Comparison of ENCODE assay signal across 18 cellular contexts in genomic region chr2:37291680-37292079, GRCh38. TPM values are rescaled to one million over a fixed set of nuclear protein-coding genes. Genes with fewer than 3 reads are reported as not detected.
DNase-seq lines count a peak whose midpoint lies in the region; ATAC-seq, FAIRE-seq and TF ChIP-seq lines count a peak whose summit lies in the region.
"Had no signal": no experiment of that assay in that cellular context is flagged by ENCODE, and none has a peak within 500 bp of the region (broad histone marks: within the 10 kb centered on the region; RNA-seq: fewer than 3 reads in every experiment).

No MANE protein-coding gene starts in this region.

- SMC1A ChIA-PET in GM12878 (lab: Charles Lee; ENCODE audit: uncharacterized antibody, unreplicated experiment): interaction anchor here (0.9 kb wide), 1 partner anchor 586 kb away, joined by 3 read pairs; no protein-coding TSS in a partner anchor

- H3K79me2 ChIP-seq in OCI-LY7 (ENCODE audit: insufficient read depth, low read depth, low read length): peaks cover 69% of the 10 kb centered on the region
- no peaks in the 10 kb centered on the region for H3K79me2 ChIP-seq in GM12878 (ENCODE audit: control insufficient read depth, insufficient read depth, low read length)

- no peak for DNase-seq in CD4-positive, CD25-positive, alpha-beta regulatory T cell
- DNase-seq in OCI-LY7 (ENCODE audit: low spot score): no peak
- DNase-seq in GM12878 (ENCODE audit: low read depth, low spot score): no peak
- no peak for DNase-seq in stimulated activated effector memory CD8-positive, alpha-beta T cell treated with anti-CD3 and anti-CD28 coated beads, Interleukin-12 subunit alpha, Interleukin-12 subunit beta, amount 100 ng/mL, for 72 hours (ENCODE audit: low spot score in 2 of 2)
- no peak for DNase-seq in activated CD4-positive, alpha-beta T cell treated with anti-CD3 and anti-CD28 coated beads, Interleukin-2, amount 10 ng/mL, durations not matched to agents 24 days and 14 days
- no peak for DNase-seq in stimulated activated CD4-positive, alpha-beta T cell treated with anti-CD3 and anti-CD28 coated beads, Interleukin-1b, Interleukin-23, amount 100 ng/mL, for 48 hours
- DNase-seq: BE2C; Caco-2; CD8-positive, alpha-beta T cell; DND-41; GDM1; GOT3; KBM-7 had no signal

- no peak for TF ChIP-seq EP300 in GM12878 (IDR thresholded peaks at IDR 0.05; ENCODE audit: borderline replicate concordance in 1 of 2, control insufficient read depth in 1 of 2, low read depth in 2 of 2, low read length in 2 of 2)

- H3K4me2 ChIP-seq in OCI-LY7 (ENCODE audit: low read length) (no peak overlapping the region), GM12878 (ENCODE audit: control insufficient read depth, insufficient read depth) (no peak overlapping the region)

- H3K27me3 Mint-ChIP-seq in CD4-positive, CD25-positive, alpha-beta regulatory T cell: no peaks in the 10 kb centered on the region
- H3K27me3 Mint-ChIP-seq in activated CD4-positive, alpha-beta T cell treated with anti-CD3 and anti-CD28 coated beads, Interleukin-2, amount 10 ng/mL, durations not matched to agents 24 days and 14 days: no peaks in the 10 kb centered on the region

- ATAC-seq in CD4-positive, CD25-positive, alpha-beta regulatory T cell (ENCODE audit: low read depth in 2 of 2): no peak
- no peak for ATAC-seq in GM12878
- no peak for ATAC-seq in stimulated activated effector memory CD8-positive, alpha-beta T cell treated with anti-CD3 and anti-CD28 coated beads, Interleukin-12 subunit alpha, Interleukin-12 subunit beta, amount 100 ng/mL, for 72 hours
- ATAC-seq in HG03432 (IDR thresholded peaks at IDR 0.05; ENCODE audit: unreplicated experiment): no peak
- ATAC-seq: CD8-positive, alpha-beta T cell had no signal

- no peaks in the 10 kb centered on the region for H3K9me3 Mint-ChIP-seq in CD4-positive, CD25-positive, alpha-beta regulatory T cell
- no peaks in the 10 kb centered on the region for H3K9me3 Mint-ChIP-seq in stimulated activated effector memory CD8-positive, alpha-beta T cell treated with anti-CD3 and anti-CD28 coated beads, Interleukin-12 subunit alpha, Interleukin-12 subunit beta, amount 100 ng/mL, for 72 hours
- H3K9me3 Mint-ChIP-seq in activated CD4-positive, alpha-beta T cell treated with anti-CD3 and anti-CD28 coated beads, Interleukin-2, amount 10 ng/mL, durations not matched to agents 24 days and 14 days: no peaks in the 10 kb centered on the region
- H3K9me3 Mint-ChIP-seq: CD8-positive, alpha-beta T cell had no signal

- H3K9me2 ChIP-seq in OCI-LY7 (ENCODE audit: insufficient read depth, low read length): no peaks in the 10 kb centered on the region

- no peak overlapping the region for H3K9ac ChIP-seq in GM12878 (ENCODE audit: control insufficient read depth, insufficient read depth, low read length)

- H4K20me1 ChIP-seq in OCI-LY7 (ENCODE audit: insufficient read depth, low read length) (0 out of 2 replicates have a peak, but pooled peaks cover 4% of the 10 kb centered on the region), GM12878 (ENCODE audit: control insufficient read depth, insufficient read depth) (no peaks in the 10 kb centered on the region)

- POLR2A ChIA-PET in OCI-LY7 (lab: Charles Lee) (interaction anchor here (0.8 to 1.4 kb wide), 2 partner anchors 13 to 26 kb away, joined by 3 read pairs; no protein-coding TSS in a partner anchor), GM12878 (lab: Charles Lee) (no interaction called here)

- no peak overlapping the region for H2AFZ ChIP-seq in OCI-LY7 (ENCODE audit: low read length)
- H2AFZ ChIP-seq in GM12878 (ENCODE audit: control insufficient read depth, low read depth, low read length): no peak overlapping the region

- no peak for TF ChIP-seq RAD21 in GM12878 (IDR thresholded peaks at IDR 0.05; ENCODE audit: insufficient read depth, low read depth, low read length)

- no peak for TF ChIP-seq POLR2A in GM12878 (IDR thresholded peaks at IDR 0.05; ENCODE audit: low read depth, low read length)

- peaks cover 10% of the 10 kb centered on the region for H3K36me3 ChIP-seq in CD4-positive, CD25-positive, alpha-beta regulatory T cell (ENCODE audit: control insufficient read depth, insufficient read depth, low read length)
- peaks cover 90% of the 10 kb centered on the region for H3K36me3 ChIP-seq in OCI-LY7 (ENCODE audit: insufficient read depth, low read length)
- no peaks in the 10 kb centered on the region; a peak in 1 of 4 replicates for H3K36me3 ChIP-seq in GM12878 (ENCODE audit: control insufficient read depth in 2 of 2, insufficient read depth in 2 of 2, low read length in 1 of 2)

- RAD21 ChIA-PET in GM12878 (lab: Charles Lee; ENCODE audit: unreplicated experiment): no interaction called here

- intact Hi-C loops in OCI-LY7 (cut with micrococcal nuclease; ENCODE audit: unreplicated experiment) (no loop called here), GM12878 (cut with micrococcal nuclease; ENCODE audit: unreplicated experiment) (no loop called here)
- intact Hi-C loops in activated CD4-positive, alpha-beta T cell treated with anti-CD3 and anti-CD28 coated beads, Interleukin-2, amount 10 ng/mL, durations not matched to agents 24 days and 14 days (cut with micrococcal nuclease): no loop called here

- FAIRE-seq in GM12878 (lab: Jason Lieb, UNC): no peak
- FAIRE-seq: GM18507, HTR-8/SVneo had no signal

- H3K9me3 ChIP-seq in CD4-positive, CD25-positive, alpha-beta regulatory T cell (ENCODE audit: control insufficient read depth in 2 of 2, low read length in 2 of 2): no peaks in the 10 kb centered on the region
- no peaks in the 10 kb centered on the region for H3K9me3 ChIP-seq in OCI-LY7 (ENCODE audit: low read length)
- H3K9me3 ChIP-seq in GM12878 (replicated peaks; ENCODE audit: control insufficient read depth, insufficient read depth, low read length): no peaks in the 10 kb centered on the region
- H3K9me3 ChIP-seq: BE2C, Caco-2, HAP-1 had no signal

- TF ChIP-seq CTCF in OCI-LY7 (conservative IDR thresholded peaks at IDR 0.05; ENCODE audit: low read length): no peak
- TF ChIP-seq CTCF in GM12878 (IDR thresholded peaks at IDR 0.05 in 2 of 3, conservative IDR thresholded peaks at IDR 0.05 in 1 of 3; ENCODE audit: control insufficient read depth in 2 of 3, extremely low read depth in 1 of 3, insufficient read depth in 1 of 3, low read depth in 3 of 3, low read length in 3 of 3): no peak

- CTCF ChIA-PET in OCI-LY7 (lab: Charles Lee; ENCODE audit: unreplicated experiment) (no interaction called here), GM12878 (lab: Yijun Ruan, JAX) (no interaction called here)

- H3K4me1 Mint-ChIP-seq in CD4-positive, CD25-positive, alpha-beta regulatory T cell: peaks cover 0 to 5% (median 2%) of the 10 kb centered on the region in 4 donors
- H3K4me1 Mint-ChIP-seq in stimulated activated effector memory CD8-positive, alpha-beta T cell treated with anti-CD3 and anti-CD28 coated beads, Interleukin-12 subunit alpha, Interleukin-12 subunit beta, amount 100 ng/mL, for 72 hours: peaks cover 6% of the 10 kb centered on the region
- H3K4me1 Mint-ChIP-seq in activated CD4-positive, alpha-beta T cell treated with anti-CD3 and anti-CD28 coated beads, Interleukin-2, amount 10 ng/mL, durations not matched to agents 24 days and 14 days: peaks cover 3% of the 10 kb centered on the region

- in situ Hi-C loops in GM12878 (cut with MboI): no loop called here

- BruUV-seq in OCI-LY7 (replicated peaks; lab: Mats Ljungman, UMichigan) (TSS peak; percentile 32), GM12878 (replicated peaks; lab: Mats Ljungman, UMichigan) (TSS peak; percentile 48)

- peak overlapping the region in 2 of 3 donors; percentile 22 to 28 for H3K27ac Mint-ChIP-seq in CD4-positive, CD25-positive, alpha-beta regulatory T cell
- H3K27ac Mint-ChIP-seq in stimulated activated effector memory CD8-positive, alpha-beta T cell treated with anti-CD3 and anti-CD28 coated beads, Interleukin-12 subunit alpha, Interleukin-12 subunit beta, amount 100 ng/mL, for 72 hours: peak overlapping the region; percentile 1
- no peak overlapping the region for H3K27ac Mint-ChIP-seq in activated CD4-positive, alpha-beta T cell treated with anti-CD3 and anti-CD28 coated beads, Interleukin-2, amount 10 ng/mL, durations not matched to agents 24 days and 14 days
- H3K27ac Mint-ChIP-seq: CD8-positive, alpha-beta T cell had no signal

- H3K4me3 ChIP-seq in CD4-positive, CD25-positive, alpha-beta regulatory T cell (ENCODE audit: low read depth, low read length): no peak overlapping the region
- no peak overlapping the region for H3K4me3 ChIP-seq in OCI-LY7 (ENCODE audit: low read depth, low read length, poor library complexity, severe bottlenecking)
- no peak overlapping the region for H3K4me3 ChIP-seq in GM12878
- H3K4me3 ChIP-seq: HAP-1 had no signal

- H3K4me3 Mint-ChIP-seq in CD4-positive, CD25-positive, alpha-beta regulatory T cell: no peak overlapping the region
- H3K4me3 Mint-ChIP-seq in stimulated activated effector memory CD8-positive, alpha-beta T cell treated with anti-CD3 and anti-CD28 coated beads, Interleukin-12 subunit alpha, Interleukin-12 subunit beta, amount 100 ng/mL, for 72 hours: no peak overlapping the region
- no peak overlapping the region for H3K4me3 Mint-ChIP-seq in activated CD4-positive, alpha-beta T cell treated with anti-CD3 and anti-CD28 coated beads, Interleukin-2, amount 10 ng/mL, durations not matched to agents 24 days and 14 days
- H3K4me3 Mint-ChIP-seq: CD8-positive, alpha-beta T cell had no signal

- H3K27ac ChIP-seq in CD4-positive, CD25-positive, alpha-beta regulatory T cell (ENCODE audit: insufficient read depth, low read length, poor library complexity, severe bottlenecking): no peak overlapping the region
- H3K27ac ChIP-seq in OCI-LY7 (ENCODE audit: low read depth, low read length, poor library complexity, severe bottlenecking): no peak overlapping the region
- H3K27ac ChIP-seq in GM12878 (ENCODE audit: control insufficient read depth, insufficient read depth): no peak overlapping the region
- H3K27ac ChIP-seq: C4-2B had no signal

- 83% methylated on average over 2 of the region's 2 CpGs for WGBS in GM12878 (ENCODE audit: insufficient coverage, insufficient replicate concordance, low lambda C conversion rate, missing lambda C conversion rate)

- no peaks in the 10 kb centered on the region for H3K27me3 ChIP-seq in CD4-positive, CD25-positive, alpha-beta regulatory T cell (ENCODE audit: control insufficient read depth, insufficient read depth, low read length)
- no peaks in the 10 kb centered on the region; a peak in 1 of 4 replicates for H3K27me3 ChIP-seq in GM12878 (replicated peaks in 1 of 2; ENCODE audit: control insufficient read depth in 2 of 2, insufficient read depth in 2 of 2, low read length in 1 of 2)
- H3K27me3 ChIP-seq: BE2C had no signal

- peaks cover 32% of the 10 kb centered on the region for H3K36me3 Mint-ChIP-seq in CD4-positive, CD25-positive, alpha-beta regulatory T cell
- peaks cover 60% of the 10 kb centered on the region for H3K36me3 Mint-ChIP-seq in stimulated activated effector memory CD8-positive, alpha-beta T cell treated with anti-CD3 and anti-CD28 coated beads, Interleukin-12 subunit alpha, Interleukin-12 subunit beta, amount 100 ng/mL, for 72 hours
- peaks cover 19% of the 10 kb centered on the region for H3K36me3 Mint-ChIP-seq in activated CD4-positive, alpha-beta T cell treated with anti-CD3 and anti-CD28 coated beads, Interleukin-2, amount 10 ng/mL, durations not matched to agents 24 days and 14 days (ENCODE audit: low read depth)

- no peaks in the 10 kb centered on the region for H3K4me1 ChIP-seq in CD4-positive, CD25-positive, alpha-beta regulatory T cell (ENCODE audit: control insufficient read depth, insufficient read depth, low read length, poor library complexity, severe bottlenecking)
- H3K4me1 ChIP-seq in OCI-LY7 (ENCODE audit: insufficient read depth, low read length, poor library complexity, severe bottlenecking) (peaks cover 19% of the 10 kb centered on the region), GM12878 (ENCODE audit: control insufficient read depth, insufficient read depth, low read length) (no peaks in the 10 kb centered on the region)
- H3K4me1 ChIP-seq: Caco-2, HAP-1 had no signal

RNA-seq across cellular contexts. Expression of gene PRKD3, which starts 33.0 kb away (rescaled TPM):
- total RNA-seq in CD4-positive, CD25-positive, alpha-beta regulatory T cell: 19.7 TPM
- 10 to 100 TPM in 2 of 4 donors, 1 to 10 TPM in 2; 5.3 to 16.9 (median 12.2) TPM for polyA plus RNA-seq in CD4-positive, CD25-positive, alpha-beta regulatory T cell
- 63.2 and 74.3 TPM in 2 replicates for total RNA-seq in OCI-LY7 (2014; rRNA removed; shearing (Covaris generic))
- 174 and 185 TPM in 2 replicates for total RNA-seq in OCI-LY7 (2022)
- 38.5 and 48.5 TPM in 2 replicates for total RNA-seq in GM12878 (2013; cell fraction: nucleolus; rRNA removed)
- 9.0 and 11.4 TPM in 2 replicates for total RNA-seq in GM12878 (2014; rRNA removed)
- 12.0 and 13.7 TPM in 2 replicates for total RNA-seq in GM12878 (2014; rRNA removed; fragmentation: Illumina TruSeq; extraction: Trizol)
- 10.4 and 14.9 TPM in 2 replicates for total RNA-seq in GM12878 (2021)
- polyA plus RNA-seq in GM12878 (2011; ENCODE audit: low read depth): 6.8 TPM
- 8.2 and 10.8 TPM in 2 replicates for polyA plus RNA-seq in GM12878 (2011; rRNA removed)
- polyA plus RNA-seq in GM12878 (2011; cell fraction: cytosol; rRNA removed): 4.5 and 5.0 TPM in 2 replicates
- 5.8 and 7.1 TPM in 2 replicates for polyA plus RNA-seq in GM12878 (2011; cell fraction: nucleus; rRNA removed)
- polyA plus RNA-seq in GM12878 (2012): 9.5 and 10.6 TPM in 2 replicates
- 11.1 and 14.2 TPM in 2 replicates for polyA plus RNA-seq in GM12878 (2014; fragmentation: Illumina TruSeq; extraction: Trizol)
- polyA plus RNA-seq in GM12878 (2014; fragmentation: Nextera tagmentation; extraction: Ambion mirVana): 1 to 10 TPM; 3.3 to 3.7 TPM
- polyA plus RNA-seq in GM12878 (2014; rRNA removed): 6.1 and 7.5 TPM in 2 replicates
- polyA plus RNA-seq in GM12878 (2016; fragmentation: Nextera tagmentation; extraction: Ambion mirVana): 1 to 10 TPM; 6.5 to 7.4 TPM
- 11.2 and 11.4 TPM in 2 replicates for polyA minus RNA-seq in GM12878 (2011; rRNA and poly(A)+ RNA removed)
- polyA minus RNA-seq in GM12878 (2011; cell fraction: cytosol; rRNA and poly(A)+ RNA removed): 5.3 and 7.6 TPM in 2 replicates
- polyA minus RNA-seq in GM12878 (2011; cell fraction: nucleus; rRNA and poly(A)+ RNA removed): 5.7 and 9.8 TPM in 2 replicates
- total RNA-seq in activated CD4-positive, alpha-beta T cell treated with anti-CD3 and anti-CD28 coated beads, Interleukin-2, amount 10 ng/mL, durations not matched to agents 24 days and 14 days: 20.2 and 21.9 TPM in 2 replicates

RNA-seq across cellular contexts. Expression of gene QPCT, which starts 52.8 kb away (rescaled TPM):
- total RNA-seq in CD4-positive, CD25-positive, alpha-beta regulatory T cell: not detected
- under 1 TPM in 2 of 4 donors, not detected in 2; 0.30 to 0.39 TPM for polyA plus RNA-seq in CD4-positive, CD25-positive, alpha-beta regulatory T cell
- total RNA-seq in OCI-LY7 (2014; rRNA removed; shearing (Covaris generic)): 3.5 and 8.2 TPM in 2 replicates
- total RNA-seq in OCI-LY7 (2022): 42.9 and 52.6 TPM in 2 replicates
- total RNA-seq in GM12878 (2013; cell fraction: nucleolus; rRNA removed): not detected in 2 replicates
- 0.17 and 0.27 TPM in 2 replicates for total RNA-seq in GM12878 (2014; rRNA removed)
- 0.18 TPM in 1 of 2 replicates, not detected in the other for total RNA-seq in GM12878 (2014; rRNA removed; fragmentation: Illumina TruSeq; extraction: Trizol)
- 0.15 and 0.16 TPM in 2 replicates for total RNA-seq in GM12878 (2021)
- 0.20 TPM for polyA plus RNA-seq in GM12878 (2011; ENCODE audit: low read depth)
- 0.14 and 0.52 TPM in 2 replicates for polyA plus RNA-seq in GM12878 (2011; rRNA removed)
- 0.19 and 0.23 TPM in 2 replicates for polyA plus RNA-seq in GM12878 (2011; cell fraction: cytosol; rRNA removed)
- polyA plus RNA-seq in GM12878 (2011; cell fraction: nucleus; rRNA removed): 0.23 and 0.28 TPM in 2 replicates
- 0.23 and 0.45 TPM in 2 replicates for polyA plus RNA-seq in GM12878 (2012)
- polyA plus RNA-seq in GM12878 (2014; fragmentation: Illumina TruSeq; extraction: Trizol): 0.19 TPM in 1 of 2 replicates, not detected in the other
- under 1 TPM; 0.14 to 0.24 TPM for polyA plus RNA-seq in GM12878 (2014; fragmentation: Nextera tagmentation; extraction: Ambion mirVana)
- not detected in 2 replicates for polyA plus RNA-seq in GM12878 (2014; rRNA removed)
- polyA plus RNA-seq in GM12878 (2016; fragmentation: Nextera tagmentation; extraction: Ambion mirVana): under 1 TPM; 0.24 to 0.86 TPM
- not detected in 2 replicates for polyA minus RNA-seq in GM12878 (2011; rRNA and poly(A)+ RNA removed)
- polyA minus RNA-seq in GM12878 (2011; cell fraction: cytosol; rRNA and poly(A)+ RNA removed): not detected in 2 replicates
- 0.57 TPM in 1 of 2 replicates, not detected in the other for polyA minus RNA-seq in GM12878 (2011; cell fraction: nucleus; rRNA and poly(A)+ RNA removed)
- total RNA-seq in activated CD4-positive, alpha-beta T cell treated with anti-CD3 and anti-CD28 coated beads, Interleukin-2, amount 10 ng/mL, durations not matched to agents 24 days and 14 days: 2.0 and 2.1 TPM in 2 replicates
